25 cellular contexts compared by ENCODE assay signal in genomic region chr17:17635126-17635525, GRCh38. TPM values are rescaled to one million over a fixed set of nuclear protein-coding genes. Genes with fewer than 3 reads are reported as not detected.
DNase-seq lines count a peak whose midpoint lies in the region; ATAC-seq and TF ChIP-seq lines count a peak whose summit lies in the region.
"Had no signal": no experiment of that assay in that cellular context is flagged by ENCODE, and none has a peak within 500 bp of the region (broad histone marks: within the 10 kb centered on the region; RNA-seq: fewer than 3 reads in every experiment).

No MANE protein-coding gene starts in this region.

- no peaks in the 10 kb centered on the region for H3K4me1 ChIP-seq in HEK293 (ENCODE audit: control insufficient read depth, insufficient read depth, low read length)

- H3K36me3 ChIP-seq in HEK293 (ENCODE audit: control insufficient read depth in 2 of 2, insufficient read depth in 1 of 2, low read length in 2 of 2) = no peaks in the 10 kb centered on the region

- H3K27ac Mint-ChIP-seq in activated naive CD8-positive, alpha-beta T cell treated with anti-CD3 and anti-CD28 coated beads for 36 hours = no peak overlapping the region
- H3K27ac Mint-ChIP-seq: B cell, T-helper 17 cell had no signal

- POLR2A ChIA-PET in HEK293 (lab: Yijun Ruan, JAX) = no interaction called here

- H3K4me3 Mint-ChIP-seq in activated naive CD8-positive, alpha-beta T cell treated with anti-CD3 and anti-CD28 coated beads for 36 hours = no peak overlapping the region
- H3K4me3 Mint-ChIP-seq: B cell, T-helper 17 cell had no signal

- ATAC-seq in HG02938 (IDR thresholded peaks at IDR 0.05; ENCODE audit: unreplicated experiment) = no peak
- ATAC-seq: HCT116, HepG2, T-helper 17 cell had no signal

- H3K36me3 Mint-ChIP-seq in activated naive CD8-positive, alpha-beta T cell treated with anti-CD3 and anti-CD28 coated beads for 36 hours = no peaks in the 10 kb centered on the region

- TF ChIP-seq CTCF in HEK293 (tag by site-specific recombination; IDR thresholded peaks at IDR 0.05) = no peak

- CTCF ChIA-PET in HEK293 (lab: Yijun Ruan, JAX) = interaction anchor here (0.7 to 2.8 kb wide), 3 partner anchors 279 to 370 kb away, joined by 3 to 7 read pairs (median 4); no protein-coding TSS in a partner anchor

- H3K4me1 Mint-ChIP-seq in activated naive CD8-positive, alpha-beta T cell treated with anti-CD3 and anti-CD28 coated beads for 36 hours = no peaks in the 10 kb centered on the region

- no peak overlapping the region for H3K27ac ChIP-seq in HEK293 (ENCODE audit: extremely low read depth, low read depth, low read length)
- H3K27ac ChIP-seq: C4-2B had no signal

- no peaks in the 10 kb centered on the region for H3K9me3 ChIP-seq in HEK293 (ENCODE audit: control insufficient read depth, insufficient read depth, low read depth, low read length)
- H3K9me3 ChIP-seq: SK-N-SH had no signal

- no peak overlapping the region for H3K4me3 ChIP-seq in HEK293 (ENCODE audit: low read depth, low read length)

- H3K9me3 Mint-ChIP-seq in activated naive CD8-positive, alpha-beta T cell treated with anti-CD3 and anti-CD28 coated beads for 36 hours = no peaks in the 10 kb centered on the region

- no peaks in the 10 kb centered on the region for H3K27me3 Mint-ChIP-seq in activated naive CD8-positive, alpha-beta T cell treated with anti-CD3 and anti-CD28 coated beads for 36 hours

- DNase-seq in SHP77 (lab: John Stamatoyannopoulos, UW) (peak; percentile 41 to 64), SHP77 treated with DMSO at 0.1 percent for 48 hours (lab: John Stamatoyannopoulos, UW) (no peak), SK-N-DZ (ENCODE audit: low spot score) (peak; percentile 40), D341Med (ENCODE audit: low spot score) (no peak)
- DNase-seq in activated naive CD8-positive, alpha-beta T cell treated with anti-CD3 and anti-CD28 coated beads for 36 hours = no peak
- DNase-seq in stimulated activated CD4-positive, alpha-beta T cell treated with anti-CD3 and anti-CD28 coated beads, Interleukin-4, amount 100 ng/mL, for 1 hour = no peak
- DNase-seq: Calu3, Karpas-422, NCI-H1092 treated with DMSO at 0.1 percent for 48 hours, NCI-H1436, NCI-H1930, NCI-H2107, NCI-H524 treated with DMSO at 0.1 percent for 48 hours, NCI-H774, Right ventricle myocardium superior, RPMI8226, SK-N-SH, SW 1271, T-helper 17 cell had no signal

TF ChIP-seq in HEK293, 187 proteins besides CTCF, POLR2A, EP300 and RAD21:
- no peak for TF ChIP-seq ZNF433 (tag by site-specific recombination; IDR thresholded peaks at IDR 0.05; ENCODE audit: low read depth)
- TF ChIP-seq ZNF335 (tag by site-specific recombination; conservative IDR thresholded peaks at IDR 0.05) = 0 out of 2 replicates have a peak, but pooled peaks have one; percentile 20
TF ChIP-seq in HEK293: peak in this region for 1.

RNA-seq across cellular contexts. Expression of gene PEMT, which starts 43.6 kb away (rescaled TPM):
- 78.8 and 95.5 TPM in 2 replicates for polyA plus RNA-seq in SK-N-DZ (2014; cell fraction: cytosol; rRNA removed)
- 73.3 and 76.1 TPM in 2 replicates for polyA plus RNA-seq in SK-N-DZ (2014; cell fraction: nucleus; rRNA removed)
- 10 to 100 TPM; 34.0 to 40.0 TPM for total RNA-seq in activated naive CD8-positive, alpha-beta T cell treated with anti-CD3 and anti-CD28 coated beads for 36 hours

RNA-seq across cellular contexts. Expression of gene RAI1, which starts 46.1 kb away (rescaled TPM):
- polyA plus RNA-seq in SK-N-DZ (2014; cell fraction: cytosol; rRNA removed) = 18.2 and 22.8 TPM in 2 replicates
- 38.5 and 70.0 TPM in 2 replicates for polyA plus RNA-seq in SK-N-DZ (2014; cell fraction: nucleus; rRNA removed)
- total RNA-seq in activated naive CD8-positive, alpha-beta T cell treated with anti-CD3 and anti-CD28 coated beads for 36 hours = 10 to 100 TPM; 19.6 to 21.1 TPM

Comparison
In these comparisons a context has a peak if more than half of its experiments do, and no peak if none do; other contexts are left out.
1. DNase-seq: peak in SHP77 (2 of 2) and SK-N-DZ (single experiment); none in SHP77 treated with DMSO at 0.1 percent for 48 hours (single experiment), activated naive CD8-positive, alpha-beta T cell treated with anti-CD3 and anti-CD28 coated beads for 36 hours (single experiment), stimulated activated CD4-positive, alpha-beta T cell treated with anti-CD3 and anti-CD28 coated beads, Interleukin-4, amount 100 ng/mL, for 1 hour (single experiment) and D341Med (single experiment).